Comparison of ENCODE assay signal across 18 cellular contexts in the genomic region with DNA sequence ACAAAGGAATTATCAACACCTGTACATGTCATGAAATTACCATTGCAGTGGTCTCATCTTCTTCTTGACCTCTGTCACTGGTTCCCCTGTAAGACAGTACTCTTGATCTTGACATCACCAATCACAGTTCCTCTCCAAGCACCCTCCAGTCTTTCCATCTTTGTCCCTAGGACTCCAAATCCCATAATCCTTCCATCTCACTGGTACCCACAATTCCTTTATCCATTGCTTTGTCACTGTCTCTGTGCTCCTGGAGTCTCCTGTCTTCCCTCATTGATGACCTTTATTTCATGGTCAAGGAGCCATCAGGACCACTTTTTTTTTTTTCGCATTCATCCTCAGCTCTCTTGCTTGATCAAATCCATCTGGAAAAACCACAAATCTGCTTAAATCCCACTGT. TPM values are rescaled to one million over a fixed set of nuclear protein-coding genes. Genes with fewer than 3 reads are reported as not detected.
DNase-seq lines count a peak whose midpoint lies in the region; ATAC-seq, FAIRE-seq and TF ChIP-seq lines count a peak whose summit lies in the region.
"Had no signal": no experiment of that assay in that cellular context is flagged by ENCODE, and none has a peak within 500 bp of the region (broad histone marks: within the 10 kb centered on the region; RNA-seq: fewer than 3 reads in every experiment).

No MANE protein-coding gene starts in this region.

- H3K27me3 Mint-ChIP-seq in Caco-2 (ENCODE audit: insufficient read depth, unreplicated experiment): no peaks in the 10 kb centered on the region

- H2BK15ac ChIP-seq in mesendoderm (replicated peaks; ENCODE audit: low read depth): no peak overlapping the region

- CTCF ChIA-PET in Caco-2 (lab: Charles Lee) (no interaction called here), HCT116 (lab: Charles Lee) (interaction anchor here (1.3 kb wide), 1 partner anchor 17 kb away, joined by 6 read pairs; no protein-coding TSS in a partner anchor), K562 (lab: Yijun Ruan, JAX; ENCODE audit: low intra/inter-chr PET ratio) (no interaction called here)

- no peak overlapping the region for H4K5ac ChIP-seq in mesendoderm (ENCODE audit: low read length)

- 0% methylated on average over 1 of the region's 1 CpG for WGBS in K562 (ENCODE audit: insufficient coverage, low coverage, missing lambda C conversion rate)
- WGBS in mesendoderm (ENCODE audit: extremely low coverage, insufficient coverage, low lambda C conversion rate): no CpG with 5 or more reads among the region's 1 CpG
- WGBS in trophoblast cell (ENCODE audit: extremely low coverage, insufficient coverage, insufficient read length): no CpG with 5 or more reads among the region's 1 CpG

- H3K4me3 ChIP-seq in Caco-2 (ENCODE audit: low read depth, low read length) (no peak overlapping the region), HCT116 (replicated peaks in 1 of 2; ENCODE audit: low read depth in 1 of 2, low read length in 2 of 2) (no peak overlapping the region), K562 (no peak overlapping the region), mesendoderm (ENCODE audit: low read length) (no peak overlapping the region), trophoblast cell (ENCODE audit: low read depth, low read length) (no peak overlapping the region)
- H3K4me3 ChIP-seq: GM12878, GM23248 had no signal

- H3K56ac ChIP-seq in mesendoderm (ENCODE audit: low read length): no peak overlapping the region

- H3K9me1 ChIP-seq in K562 (ENCODE audit: control insufficient read depth, insufficient read depth, low read length): no peaks in the 10 kb centered on the region

- intact Hi-C loops in Caco-2 (cut with micrococcal nuclease; ENCODE audit: unreplicated experiment) (no loop called here), HCT116 (cut with micrococcal nuclease) (no loop called here), K562 (cut with micrococcal nuclease) (no loop called here)

- H4K91ac ChIP-seq in trophoblast cell (ENCODE audit: low read depth, low read length): no peak overlapping the region

- H2BK5ac ChIP-seq in mesendoderm (ENCODE audit: low read length) (no peak overlapping the region), trophoblast cell (ENCODE audit: low read depth, low read length, poor library complexity) (no peak overlapping the region)

- H3K23ac ChIP-seq in mesendoderm (ENCODE audit: low read length): no peak overlapping the region
- no peak overlapping the region for H3K23ac ChIP-seq in trophoblast cell (ENCODE audit: low read length)

- no peaks in the 10 kb centered on the region for H3K79me2 ChIP-seq in HCT116 (ENCODE audit: insufficient read depth, low read length)
- no peaks in the 10 kb centered on the region for H3K79me2 ChIP-seq in K562 (ENCODE audit: control insufficient read depth, insufficient read depth, low read length)
- no peaks in the 10 kb centered on the region for H3K79me2 ChIP-seq in mesendoderm (ENCODE audit: control insufficient read depth, insufficient read depth, low read length)
- H3K79me2 ChIP-seq in trophoblast cell (ENCODE audit: control insufficient read depth, insufficient read depth, low read length, poor library complexity): no peaks in the 10 kb centered on the region

- H3K36me3 Mint-ChIP-seq in Caco-2 (ENCODE audit: insufficient read depth, unreplicated experiment): no peaks in the 10 kb centered on the region
- H3K36me3 Mint-ChIP-seq: CD8-positive, alpha-beta memory T cell had no signal

- H3K27ac Mint-ChIP-seq in Caco-2 (ENCODE audit: unreplicated experiment): no peak overlapping the region
- H3K27ac Mint-ChIP-seq: H9, HFFc6 had no signal

- H4K20me1 ChIP-seq in HCT116 (ENCODE audit: insufficient read depth): no peaks in the 10 kb centered on the region
- H4K20me1 ChIP-seq in K562 (replicated peaks; ENCODE audit: control insufficient read depth, insufficient read depth, low read length): no peaks in the 10 kb centered on the region

- H3K36me3 ChIP-seq in Caco-2 (ENCODE audit: control insufficient read depth, insufficient read depth, low read length) (no peaks in the 10 kb centered on the region), HCT116 (ENCODE audit: control insufficient read depth in 1 of 2, insufficient read depth in 2 of 2, low read length in 2 of 2) (no peaks in the 10 kb centered on the region), K562 (ENCODE audit: control insufficient read depth, insufficient read depth, low read length) (no peaks in the 10 kb centered on the region), mesendoderm (ENCODE audit: control insufficient read depth, insufficient read depth, low read length) (no peaks in the 10 kb centered on the region), trophoblast cell (ENCODE audit: control insufficient read depth in 1 of 2, insufficient read depth in 2 of 2, low read length in 2 of 2) (no peaks in the 10 kb centered on the region)
- H3K36me3 ChIP-seq: BE2C had no signal

- no peak overlapping the region for H2AFZ ChIP-seq in HCT116 (ENCODE audit: low read depth, low read length, poor library complexity, severe bottlenecking)
- H2AFZ ChIP-seq in K562 (ENCODE audit: low read depth, low read length): no peak overlapping the region
- H2AFZ ChIP-seq in trophoblast cell (ENCODE audit: insufficient read depth, low read length, poor library complexity): no peak overlapping the region
- H2AFZ ChIP-seq: GM23248 had no signal

- peaks cover 19% of the 10 kb centered on the region for H3K4me1 Mint-ChIP-seq in Caco-2 (ENCODE audit: low read depth, unreplicated experiment)
- H3K4me1 Mint-ChIP-seq: CD8-positive, alpha-beta memory T cell had no signal

- H3K9me3 ChIP-seq in Caco-2: no peaks in the 10 kb centered on the region
- H3K9me3 ChIP-seq in HCT116 (ENCODE audit: control insufficient read depth in 1 of 2, insufficient read depth in 1 of 2, low read depth in 1 of 2, low read length in 2 of 2): no peaks in the 10 kb centered on the region
- no peaks in the 10 kb centered on the region for H3K9me3 ChIP-seq in K562 (replicated peaks; ENCODE audit: control insufficient read depth, insufficient read depth, low read depth, low read length)
- H3K9me3 ChIP-seq in trophoblast cell (ENCODE audit: insufficient read depth, low read depth, low read length): no peaks in the 10 kb centered on the region
- H3K9me3 ChIP-seq: BE2C had no signal

- H3K14ac ChIP-seq in trophoblast cell (ENCODE audit: low read length): no peak overlapping the region

- H3K9ac ChIP-seq in HCT116 (ENCODE audit: low read length) (no peak overlapping the region), K562 (ENCODE audit: insufficient read depth in 1 of 2, low read depth in 2 of 2, low read length in 2 of 2) (no peak overlapping the region), mesendoderm (ENCODE audit: low read length) (no peak overlapping the region), trophoblast cell (ENCODE audit: low read length) (no peak overlapping the region)
- H3K9ac ChIP-seq: GM23248 had no signal

- in situ Hi-C loops in K562 (cut with MboI): no loop called here

- BruUV-seq in Caco-2 (replicated peaks; lab: Mats Ljungman, UMichigan) (no TSS peak), HCT116 (replicated peaks; lab: Mats Ljungman, UMichigan) (no TSS peak), K562 (replicated peaks; lab: Mats Ljungman, UMichigan) (no TSS peak)

- H3K4ac ChIP-seq in mesendoderm (ENCODE audit: low read depth, low read length): no peak overlapping the region
- H3K4ac ChIP-seq in trophoblast cell (ENCODE audit: low read depth, low read length): no peak overlapping the region

- H4K12ac ChIP-seq in trophoblast cell (ENCODE audit: low read depth, low read length): no peak overlapping the region

- H3K79me1 ChIP-seq in mesendoderm (ENCODE audit: low read length) (no peaks in the 10 kb centered on the region), trophoblast cell (ENCODE audit: low read length) (no peaks in the 10 kb centered on the region)

- FAIRE-seq in K562 (lab: Jason Lieb, UNC) (no peak), RCC 7860 (lab: Jason Lieb, UNC) (no peak)
- FAIRE-seq: A204.1, GM12878, GM18507 had no signal

- H3K4me3 Mint-ChIP-seq in Caco-2 (ENCODE audit: unreplicated experiment): peak overlapping the region; percentile 42
- H3K4me3 Mint-ChIP-seq: CD8-positive, alpha-beta memory T cell; H9; HFFc6 had no signal

- TF ChIP-seq POLR2A in HCT116 (IDR thresholded peaks at IDR 0.05; ENCODE audit: borderline replicate concordance, extremely low read depth, insufficient read depth, insufficient read length): no peak
- no peak for TF ChIP-seq POLR2A in K562 (conservative IDR thresholded peaks at IDR 0.05)

- TF ChIP-seq CTCF in Caco-2 (IDR thresholded peaks at IDR 0.05; ENCODE audit: insufficient read depth in 1 of 2, low read depth in 1 of 2, low read length in 1 of 2, severe bottlenecking in 1 of 2, unreplicated experiment in 1 of 2) (no peak), HCT116 (IDR thresholded peaks at IDR 0.05 in 2 of 3, conservative IDR thresholded peaks at IDR 0.05 in 1 of 3; ENCODE audit: borderline replicate concordance in 1 of 3, insufficient read depth in 1 of 3, low read depth in 2 of 3, low read length in 2 of 3) (no peak), K562 (IDR thresholded peaks at IDR 0.05 in 2 of 3, conservative IDR thresholded peaks at IDR 0.05 in 1 of 3; ENCODE audit: insufficient read depth in 2 of 3, low read depth in 1 of 3, low read length in 3 of 3) (no peak)

- no peak overlapping the region for H3K4me2 ChIP-seq in HCT116 (ENCODE audit: low read length)
- H3K4me2 ChIP-seq in K562 (ENCODE audit: insufficient read depth, low read length): no peak overlapping the region
- H3K4me2 ChIP-seq in mesendoderm (ENCODE audit: low read length): no peak overlapping the region
- H3K4me2 ChIP-seq in trophoblast cell (ENCODE audit: low read length): no peak overlapping the region

- H2BK120ac ChIP-seq in mesendoderm (ENCODE audit: low read depth, low read length) (no peak overlapping the region), trophoblast cell (ENCODE audit: insufficient read depth, low read length, poor library complexity) (no peak overlapping the region)

- H3K18ac ChIP-seq in mesendoderm (ENCODE audit: low read length): no peak overlapping the region
- no peak overlapping the region for H3K18ac ChIP-seq in trophoblast cell (ENCODE audit: low read length)

- no peak overlapping the region for H3K27ac ChIP-seq in HCT116 (ENCODE audit: low read depth, low read length)
- H3K27ac ChIP-seq in K562 (ENCODE audit: extremely low read depth, low read depth, low read length): no peak overlapping the region
- H3K27ac ChIP-seq in mesendoderm (ENCODE audit: low read depth, low read length): no peak overlapping the region
- H3K27ac ChIP-seq in trophoblast cell (ENCODE audit: low read depth, low read length): no peak overlapping the region
- H3K27ac ChIP-seq: GM23248, HL-60 had no signal

- no peak overlapping the region for H4K8ac ChIP-seq in mesendoderm (ENCODE audit: low read depth, low read length)
- H4K8ac ChIP-seq in trophoblast cell (ENCODE audit: low read depth, low read length): no peak overlapping the region

- H3K9me3 Mint-ChIP-seq in Caco-2 (ENCODE audit: unreplicated experiment): peaks cover 10% of the 10 kb centered on the region
- H3K9me3 Mint-ChIP-seq: CD8-positive, alpha-beta memory T cell; H9; HFFc6 had no signal

- no peak overlapping the region for H2BK12ac ChIP-seq in trophoblast cell (ENCODE audit: low read length)

- peaks cover 6% of the 10 kb centered on the region; the same call in 1 of the 2 replicates for H3K4me1 ChIP-seq in Caco-2
- no peaks in the 10 kb centered on the region for H3K4me1 ChIP-seq in HCT116 (ENCODE audit: control insufficient read depth in 1 of 2, insufficient read depth in 2 of 2, low read length in 2 of 2)
- no peaks in the 10 kb centered on the region for H3K4me1 ChIP-seq in K562 (replicated peaks in 1 of 2; ENCODE audit: control insufficient read depth in 2 of 2, insufficient read depth in 2 of 2, low read length in 2 of 2)
- no peaks in the 10 kb centered on the region for H3K4me1 ChIP-seq in mesendoderm (ENCODE audit: control insufficient read depth, low read depth, low read length)
- H3K4me1 ChIP-seq in trophoblast cell (ENCODE audit: control insufficient read depth in 1 of 2, insufficient read depth in 2 of 2, low read length in 2 of 2): peaks cover 0 to 4% of the 10 kb centered on the region in 2 experiments
- H3K4me1 ChIP-seq: BE2C had no signal

- no peaks in the 10 kb centered on the region for H3K9me2 ChIP-seq in HCT116 (ENCODE audit: insufficient read depth)

- DNase-seq in Caco-2 (no peak), HCT116 (ENCODE audit: low read depth, low spot score) (no peak), K562 (ENCODE audit: extremely low read depth in 1 of 4, low spot score in 3 of 4) (no peak), mesendoderm (peak; percentile 34), RCC 7860 (ENCODE audit: low spot score) (no peak), trophoblast cell (no peak)
- DNase-seq: BE2C; CD8-positive, alpha-beta memory T cell; DMS79; GM23248; H9; HFFc6; KBM-7 had no signal

- H2AK5ac ChIP-seq in mesendoderm (ENCODE audit: low read length): no peak overlapping the region
- H2AK5ac ChIP-seq in trophoblast cell (ENCODE audit: low read length): no peak overlapping the region

- RAD21 ChIA-PET in HCT116 (lab: Charles Lee; ENCODE audit: low non-redundant PET in 1 of 2, low total read pairs in 2 of 2, uncharacterized antibody in 2 of 2, unreplicated experiment in 2 of 2): no interaction called here

- TF ChIP-seq RAD21 in HCT116 (IDR thresholded peaks at IDR 0.05; ENCODE audit: low read depth) (no peak), K562 (CRISPR knock-in tag; conservative IDR thresholded peaks at IDR 0.05 in 1 of 2, IDR thresholded peaks at IDR 0.05 in 1 of 2) (no peak)

- POLR2A ChIA-PET in Caco-2 (lab: Charles Lee) (no interaction called here), HCT116 (lab: Charles Lee) (no interaction called here), K562 (lab: Yijun Ruan, JAX) (interaction anchor here (0.9 kb wide), 1 partner anchor 17 kb away, joined by 4 read pairs; no protein-coding TSS in a partner anchor)

- peak; percentile 62 for ATAC-seq in HCT116
- no peak for ATAC-seq in K562
- no peak for ATAC-seq in HG02571 (IDR thresholded peaks at IDR 0.05; ENCODE audit: unreplicated experiment)
- ATAC-seq: GM12878 had no signal

- TF ChIP-seq EP300 in K562 (IDR thresholded peaks at IDR 0.05; ENCODE audit: low read length): no peak

- H3K27me3 ChIP-seq in Caco-2 (replicated peaks; ENCODE audit: control insufficient read depth, insufficient read depth, low read length) (no peaks in the 10 kb centered on the region), HCT116 (ENCODE audit: insufficient read depth, low read length) (no peaks in the 10 kb centered on the region), K562 (ENCODE audit: control insufficient read depth in 2 of 2, insufficient read depth in 2 of 2, low read length in 2 of 2) (no peaks in the 10 kb centered on the region), mesendoderm (ENCODE audit: insufficient read depth, low read length, poor library complexity) (no peaks in the 10 kb centered on the region), trophoblast cell (ENCODE audit: insufficient read depth, low read length) (no peaks in the 10 kb centered on the region)
- H3K27me3 ChIP-seq: BE2C had no signal

RNA-seq across cellular contexts. Expression of gene COL4A3, which starts 56.7 kb away (rescaled TPM):
- 4.2 and 4.7 TPM in 2 replicates for total RNA-seq in Caco-2 (2022)
- 4.9 TPM for total RNA-seq in HCT116 (2021; ENCODE audit: unreplicated experiment)
- polyA plus RNA-seq in HCT116 (2012): 3.7 and 4.3 TPM in 2 replicates
- total RNA-seq in K562 (2011; cell fraction: chromatin; rRNA removed; ENCODE audit: low replicate concordance): not detected in 2 replicates
- total RNA-seq in K562 (2011; cell fraction: nucleolus; rRNA removed): not detected in 2 replicates
- total RNA-seq in K562 (2011; cell fraction: nucleoplasm; rRNA removed): not detected in 2 replicates
- not detected in 2 replicates for total RNA-seq in K562 (2014; rRNA removed)
- not detected in 2 replicates for total RNA-seq in K562 (2014; rRNA removed; fragmentation: Illumina TruSeq; extraction: Trizol)
- not detected in 2 replicates for total RNA-seq in K562 (2015; rRNA removed; fragmentation: Illumina TruSeq; extraction: Trizol)
- 0.27 TPM in 1 of 2 replicates, not detected in the other for total RNA-seq in K562 (2021)
- polyA plus RNA-seq in K562 (2011; rRNA removed): not detected in 2 replicates
- polyA plus RNA-seq in K562 (2011; cell fraction: cytosol; rRNA removed): not detected in 2 replicates
- polyA plus RNA-seq in K562 (2011; cell fraction: nucleus; rRNA removed): not detected in 2 replicates
- polyA plus RNA-seq in K562 (2012): 0.22 TPM in 1 of 2 replicates, not detected in the other
- polyA plus RNA-seq in K562 (2014; fragmentation: Illumina TruSeq; extraction: Trizol): not detected in 2 replicates
- polyA plus RNA-seq in K562 (2014; fragmentation: Nextera tagmentation; extraction: Ambion mirVana): not detected
- not detected in 2 replicates for polyA plus RNA-seq in K562 (2014; rRNA removed)
- polyA minus RNA-seq in K562 (2011; rRNA and poly(A)+ RNA removed): not detected in 2 replicates
- 0.55 TPM in 1 of 2 replicates, not detected in the other for polyA minus RNA-seq in K562 (2011; cell fraction: cytosol; rRNA and poly(A)+ RNA removed)
- not detected in 2 replicates for polyA minus RNA-seq in K562 (2011; cell fraction: nucleus; rRNA and poly(A)+ RNA removed)
- 0.07 TPM for polyA plus RNA-seq in mesendoderm (2013, experiment 1 of 2)
- polyA plus RNA-seq in mesendoderm (2013, experiment 2 of 2): 0.04 TPM
- polyA plus RNA-seq in trophoblast cell (2013): 0.01 and 0.03 TPM in 2 replicates
- total RNA-seq: CD8-positive, alpha-beta memory T cell; HFFc6 had no signal
- polyA plus RNA-seq: CD8-positive, alpha-beta memory T cell had no signal

RNA-seq across cellular contexts. Expression of gene COL4A4, which starts 57.1 kb away (rescaled TPM):
- total RNA-seq in Caco-2 (2022): 8.7 and 9.5 TPM in 2 replicates
- total RNA-seq in HCT116 (2021; ENCODE audit: unreplicated experiment): 5.9 TPM
- 1.9 and 2.0 TPM in 2 replicates for polyA plus RNA-seq in HCT116 (2012)
- not detected in 2 replicates for total RNA-seq in K562 (2011; cell fraction: chromatin; rRNA removed; ENCODE audit: low replicate concordance)
- not detected in 2 replicates for total RNA-seq in K562 (2011; cell fraction: nucleolus; rRNA removed)
- total RNA-seq in K562 (2011; cell fraction: nucleoplasm; rRNA removed): not detected in 2 replicates
- total RNA-seq in K562 (2014; rRNA removed): not detected in 2 replicates
- not detected in 2 replicates for total RNA-seq in K562 (2014; rRNA removed; fragmentation: Illumina TruSeq; extraction: Trizol)
- not detected in 2 replicates for total RNA-seq in K562 (2015; rRNA removed; fragmentation: Illumina TruSeq; extraction: Trizol)
- total RNA-seq in K562 (2021): 0.07 TPM in 1 of 2 replicates, not detected in the other
- polyA plus RNA-seq in K562 (2011; rRNA removed): not detected in 2 replicates
- not detected in 2 replicates for polyA plus RNA-seq in K562 (2011; cell fraction: cytosol; rRNA removed)
- polyA plus RNA-seq in K562 (2011; cell fraction: nucleus; rRNA removed): not detected in 2 replicates
- 0.01 and 0.03 TPM in 2 replicates for polyA plus RNA-seq in K562 (2012)
- not detected in 2 replicates for polyA plus RNA-seq in K562 (2014; fragmentation: Illumina TruSeq; extraction: Trizol)
- polyA plus RNA-seq in K562 (2014; fragmentation: Nextera tagmentation; extraction: Ambion mirVana): under 1 TPM; under 0.01 to 0.01 TPM
- polyA plus RNA-seq in K562 (2014; rRNA removed): not detected in 2 replicates
- polyA minus RNA-seq in K562 (2011; rRNA and poly(A)+ RNA removed): not detected in 2 replicates
- polyA minus RNA-seq in K562 (2011; cell fraction: cytosol; rRNA and poly(A)+ RNA removed): 0.09 and 0.10 TPM in 2 replicates
- not detected in 2 replicates for polyA minus RNA-seq in K562 (2011; cell fraction: nucleus; rRNA and poly(A)+ RNA removed)
- polyA plus RNA-seq in mesendoderm (2013, experiment 1 of 2): 0.27 TPM
- 0.21 TPM for polyA plus RNA-seq in mesendoderm (2013, experiment 2 of 2)
- polyA plus RNA-seq in trophoblast cell (2013): 0.05 and 0.06 TPM in 2 replicates
- total RNA-seq: CD8-positive, alpha-beta memory T cell had no signal
